ENCODE assay signal across 10 cellular contexts in genomic region chr6:98847767-98848538, GRCh38. TPM values are rescaled to one million over a fixed set of nuclear protein-coding genes. Genes with fewer than 3 reads are reported as not detected.
A peak's percentile ranks its signal among the peaks of the same experiment; 100 is the strongest.
DNase-seq lines count a peak whose midpoint lies in the region; ATAC-seq and TF ChIP-seq lines count a peak whose summit lies in the region.
"Had no signal": no experiment of that assay in that cellular context is flagged by ENCODE, and none has a peak within 500 bp of the region (broad histone marks: within the 10 kb centered on the region; RNA-seq: fewer than 3 reads in every experiment).

No MANE protein-coding gene starts in this region.

- H3K4me3 ChIP-seq in AG10803 (ENCODE audit: low read length) (peak overlapping the region; percentile 37), lower lobe of right lung (peak overlapping the region; percentile 17)

- no peak overlapping the region for H3K27ac Mint-ChIP-seq in activated T-helper 17 cell treated with anti-CD3 and anti-CD28 coated beads, Interleukin-2, amount 50 U/mL, for 72 hours
- H3K27ac Mint-ChIP-seq: activated naive CD4-positive, alpha-beta T cell treated with anti-CD3 and anti-CD28 coated beads, Interleukin-2, amount 10 ng/mL, durations not matched to agents 7 days and 5 days had no signal

- TF ChIP-seq CTCF in AG10803 (conservative IDR thresholded peaks at IDR 0.05; ENCODE audit: low read length) (0 out of 2 replicates have a peak, but pooled peaks have one; percentile 5), lower lobe of right lung (IDR thresholded peaks at IDR 0.05) (no peak)

- no peaks in the 10 kb centered on the region for H3K9me3 ChIP-seq in lower lobe of right lung

- H3K36me3 ChIP-seq in lower lobe of right lung: no peaks in the 10 kb centered on the region

- H3K4me1 Mint-ChIP-seq in activated T-helper 17 cell treated with anti-CD3 and anti-CD28 coated beads, Interleukin-2, amount 50 U/mL, for 72 hours: peaks cover 16% of the 10 kb centered on the region

- peaks cover 60% of the 10 kb centered on the region for H3K27me3 Mint-ChIP-seq in activated T-helper 17 cell treated with anti-CD3 and anti-CD28 coated beads, Interleukin-2, amount 50 U/mL, for 72 hours

- H3K4me1 ChIP-seq in lower lobe of right lung: peaks cover 39% of the 10 kb centered on the region

- ATAC-seq in GM21529 (IDR thresholded peaks at IDR 0.05; ENCODE audit: unreplicated experiment): peak; percentile 37
- peak; percentile 16 for ATAC-seq in activated T-helper 17 cell treated with anti-CD3 and anti-CD28 coated beads, Interleukin-2, amount 50 U/mL, for 72 hours (replicated peaks)
- peak; percentile 49 to 71 for ATAC-seq in lower lobe of right lung
- ATAC-seq in HG02884 (IDR thresholded peaks at IDR 0.05; ENCODE audit: unreplicated experiment): no peak

- H3K27ac ChIP-seq in lower lobe of right lung: no peak overlapping the region

- intact Hi-C loops in lower lobe of right lung (cut with DNase I): loop anchor here (10.0 kb wide), 1 partner anchor 723 kb away; no protein-coding TSS in a partner anchor

- H3K27me3 ChIP-seq in lower lobe of right lung (ENCODE audit: low read depth): peaks cover 78% of the 10 kb centered on the region

- no peaks in the 10 kb centered on the region for H3K9me3 Mint-ChIP-seq in activated T-helper 17 cell treated with anti-CD3 and anti-CD28 coated beads, Interleukin-2, amount 50 U/mL, for 72 hours
- H3K9me3 Mint-ChIP-seq: activated naive CD4-positive, alpha-beta T cell treated with anti-CD3 and anti-CD28 coated beads, Interleukin-2, amount 10 ng/mL, durations not matched to agents 7 days and 5 days had no signal

- DNase-seq in AG10803 (ENCODE audit: low read depth) (no peak), lower lobe of right lung (peak; percentile 46), amniotic stem cell (lab: John Stamatoyannopoulos, UW) (no peak), RKO (ENCODE audit: low spot score) (no peak)
- no peak for DNase-seq in activated naive CD4-positive, alpha-beta T cell treated with anti-CD3 and anti-CD28 coated beads, Interleukin-2, amount 50 U/mL, for 16 hours
- DNase-seq: activated naive CD4-positive, alpha-beta T cell treated with anti-CD3 and anti-CD28 coated beads, Interleukin-2, amount 10 ng/mL, durations not matched to agents 7 days and 5 days; midbrain had no signal

- H3K4me3 Mint-ChIP-seq in activated T-helper 17 cell treated with anti-CD3 and anti-CD28 coated beads, Interleukin-2, amount 50 U/mL, for 72 hours: no peak overlapping the region
- H3K4me3 Mint-ChIP-seq: activated naive CD4-positive, alpha-beta T cell treated with anti-CD3 and anti-CD28 coated beads, Interleukin-2, amount 10 ng/mL, durations not matched to agents 7 days and 5 days had no signal

- peaks cover 18% of the 10 kb centered on the region for H3K36me3 Mint-ChIP-seq in activated T-helper 17 cell treated with anti-CD3 and anti-CD28 coated beads, Interleukin-2, amount 50 U/mL, for 72 hours (ENCODE audit: low read depth)

RNA-seq across cellular contexts. Expression of gene POU3F2, which starts 13.6 kb away (rescaled TPM):
- total RNA-seq in activated T-helper 17 cell treated with anti-CD3 and anti-CD28 coated beads, Interleukin-2, amount 50 U/mL, for 72 hours: not detected
- not detected for total RNA-seq in lower lobe of right lung
